In genomic region chr17:5898406-5898805, GRCh38 we compare ENCODE assay signal across 31 cellular contexts.
"Had no signal": no experiment of that assay in that cellular context is flagged by ENCODE, and none has a peak within 500 bp of the region (broad histone marks: within the 10 kb centered on the region; RNA-seq: fewer than 3 reads in every experiment).

No MANE protein-coding gene starts in this region.

- DNase-seq: activated CD4-positive, alpha-beta T cell treated with anti-CD3 and anti-CD28 coated beads for 36 hours; activated CD4-positive, alpha-beta T cell treated with anti-CD3 and anti-CD28 coated beads, Interleukin-2, amount 10 ng/mL, durations not matched to agents 7 days and 5 days; activated CD4-positive, alpha-beta T cell treated with anti-CD3 and anti-CD28 coated beads, Interleukin-2, amount 50 U/mL, for 48 hours; activated CD8-positive, alpha-beta T cell treated with anti-CD3 and anti-CD28 coated beads, Interleukin-2, amount 10 ng/mL, durations not matched to agents 7 days and 5 days; activated gamma-delta T cell treated with Interleukin-2 at 50 U/mL for 16 hours; activated naive CD4-positive, alpha-beta T cell treated with anti-CD3 and anti-CD28 coated beads for 36 hours; activated T-cell treated with anti-CD3 and anti-CD28 coated beads, Interleukin-2, amount 50 U/mL, for 24 hours; adrenal gland; body of pancreas; Kasumi-1; KG1; MG63; NCI-H1092 treated with DMSO at 0.1 percent for 48 hours; NCI-H1417; NCI-H146; NCI-H187; NCI-H2029 treated with DMSO at 0.1 percent for 48 hours; NCI-H2107; NCI-H2171; NCI-H510A; NCI-H526; NCI-H748 treated with DMSO at 0.1 percent for 48 hours; NK-92 treated with Interleukin-12 subunit alpha and Interleukin-12 subunit beta, amount 100 ng/mL, for 24 hours; PC-3; Right ventricle myocardium superior; SJCRH30 had no signal

- H3K27ac Mint-ChIP-seq: activated CD4-positive, alpha-beta T cell treated with anti-CD3 and anti-CD28 coated beads for 36 hours; activated CD4-positive, alpha-beta T cell treated with anti-CD3 and anti-CD28 coated beads, Interleukin-2, amount 10 ng/mL, durations not matched to agents 7 days and 5 days; activated CD8-positive, alpha-beta T cell treated with anti-CD3 and anti-CD28 coated beads, Interleukin-2, amount 10 ng/mL, durations not matched to agents 7 days and 5 days; activated naive CD4-positive, alpha-beta T cell treated with anti-CD3 and anti-CD28 coated beads for 36 hours; activated naive CD4-positive, alpha-beta T cell treated with anti-CD3 and anti-CD28 coated beads, Interleukin-2, amount 50 U/mL, for 72 hours; activated T-cell treated with anti-CD3 and anti-CD28 coated beads, Interleukin-2, amount 50 U/mL, for 24 hours; activated T-helper 2 cell treated with anti-CD3 and anti-CD28 coated beads, Interferon-gamma antibody, Interleukin-2, Interleukin-4, amounts not matched to agents 10 μg/mL and 5 μg/mL and 100 μg/mL, durations not matched to agents 14 hours and 24 hours and 36 hours had no signal

- H3K27ac ChIP-seq: adrenal gland, body of pancreas, breast epithelium, SJCRH30, SK-N-MC had no signal

- H3K4me3 Mint-ChIP-seq: activated CD4-positive, alpha-beta T cell treated with anti-CD3 and anti-CD28 coated beads for 36 hours; activated CD4-positive, alpha-beta T cell treated with anti-CD3 and anti-CD28 coated beads, Interleukin-2, amount 10 ng/mL, durations not matched to agents 7 days and 5 days; activated CD8-positive, alpha-beta T cell treated with anti-CD3 and anti-CD28 coated beads, Interleukin-2, amount 10 ng/mL, durations not matched to agents 7 days and 5 days; activated naive CD4-positive, alpha-beta T cell treated with anti-CD3 and anti-CD28 coated beads for 36 hours; activated T-cell treated with anti-CD3 and anti-CD28 coated beads, Interleukin-2, amount 50 U/mL, for 24 hours had no signal

- ATAC-seq: activated CD4-positive, alpha-beta T cell treated with anti-CD3 and anti-CD28 coated beads for 36 hours; activated CD4-positive, CD25-positive, alpha-beta regulatory T cell treated with anti-CD3 and anti-CD28 coated beads, Interleukin-2, amount 50 U/mL, for 24 hours; activated CD8-positive, alpha-beta T cell treated with anti-CD3 and anti-CD28 coated beads, Interleukin-2, amount 10 ng/mL, durations not matched to agents 7 days and 5 days; activated naive CD4-positive, alpha-beta T cell treated with anti-CD3 and anti-CD28 coated beads, Interleukin-2, amount 50 U/mL, for 72 hours; body of pancreas; PC-3 had no signal

- H3K27me3 ChIP-seq: adrenal gland, body of pancreas, MG63, SJCRH30 had no signal

- H3K36me3 Mint-ChIP-seq: activated naive CD4-positive, alpha-beta T cell treated with anti-CD3 and anti-CD28 coated beads, Interleukin-2, amount 50 U/mL, for 72 hours had no signal

- H3K4me3 ChIP-seq: adrenal gland, body of pancreas, breast epithelium, MG63, SJCRH30, SK-N-MC had no signal

- H3K36me3 ChIP-seq: adrenal gland, breast epithelium, MG63, SJCRH30 had no signal

- H3K9me3 ChIP-seq: adrenal gland, body of pancreas, MG63, SJCRH30 had no signal

- H3K4me1 ChIP-seq: adrenal gland, body of pancreas, breast epithelium had no signal

- H3K9me3 Mint-ChIP-seq: activated CD4-positive, alpha-beta T cell treated with anti-CD3 and anti-CD28 coated beads, Interleukin-2, amount 10 ng/mL, durations not matched to agents 7 days and 5 days; activated naive CD4-positive, alpha-beta T cell treated with anti-CD3 and anti-CD28 coated beads for 36 hours; activated T-helper 2 cell treated with anti-CD3 and anti-CD28 coated beads, Interferon-gamma antibody, Interleukin-2, Interleukin-4, amounts not matched to agents 10 μg/mL and 5 μg/mL and 100 μg/mL, durations not matched to agents 14 hours and 24 hours and 36 hours had no signal
